8 cellular contexts compared by ENCODE assay signal in the genomic region with DNA sequence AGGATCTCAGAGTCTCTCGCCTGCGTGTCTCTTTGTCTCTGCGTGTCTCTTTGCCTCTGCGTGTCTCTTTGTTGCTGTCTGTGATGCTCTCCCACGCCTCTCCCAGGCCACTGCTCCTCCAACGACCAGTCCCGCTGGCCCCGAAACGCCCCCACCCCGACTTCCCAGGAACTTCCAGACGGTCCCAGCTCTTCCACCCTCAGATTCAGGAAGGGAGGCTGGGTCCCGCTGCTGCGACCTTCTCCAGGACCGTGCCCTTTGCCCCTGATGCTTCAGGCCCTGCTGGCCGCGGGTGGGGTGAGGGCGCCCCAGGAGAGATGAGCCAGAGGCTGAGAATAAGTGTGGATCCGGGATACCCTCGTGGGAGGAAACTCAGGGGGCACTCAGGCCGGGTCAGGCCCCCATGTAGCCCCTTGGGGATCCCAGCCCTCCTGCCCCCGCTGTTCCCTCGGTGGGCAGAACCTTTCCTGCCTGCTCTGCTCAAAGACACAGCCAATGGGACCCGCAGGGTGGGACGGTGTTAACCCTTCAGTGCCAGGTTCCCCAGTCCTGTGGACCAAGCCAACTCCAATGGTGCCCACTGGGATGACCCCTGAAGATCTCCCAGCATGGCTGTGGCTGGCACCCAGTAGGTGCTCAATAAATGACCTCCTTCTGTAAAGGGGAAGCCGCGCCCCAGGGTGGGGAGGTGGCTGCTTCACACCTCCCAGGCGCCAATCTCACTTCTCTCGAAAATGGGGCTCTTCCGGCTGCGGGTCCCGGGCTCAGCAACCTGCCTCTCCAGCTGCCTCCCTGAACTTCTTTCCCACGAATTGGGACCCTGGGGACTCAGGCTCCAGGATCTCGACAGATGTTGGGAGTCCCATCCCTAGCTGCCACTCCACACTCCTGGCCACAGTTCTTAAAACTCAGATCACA.
A peak's percentile ranks its signal among the peaks of the same experiment; 100 is the strongest.
DNase-seq lines count a peak whose midpoint lies in the region; ATAC-seq and TF ChIP-seq lines count a peak whose summit lies in the region.
"Had no signal": no experiment of that assay in that cellular context is flagged by ENCODE, and none has a peak within 500 bp of the region (broad histone marks: within the 10 kb centered on the region; RNA-seq: fewer than 3 reads in every experiment).

No MANE protein-coding gene starts in this region.

- H3K4me1 Mint-ChIP-seq in effector memory CD8-positive, alpha-beta T cell (ENCODE audit: low read depth in 2 of 2) = peaks cover 51 to 57% of the 10 kb centered on the region in 2 donors

- TF ChIP-seq CTCF in GM13977 (IDR thresholded peaks at IDR 0.05; ENCODE audit: extremely low read depth, insufficient read depth, missing control alignments) = no peak

- peak overlapping the region; percentile 89 to 98 for H3K27ac Mint-ChIP-seq in effector memory CD8-positive, alpha-beta T cell

- peaks cover 0 to under 1% of the 10 kb centered on the region in 2 donors for H3K27me3 Mint-ChIP-seq in effector memory CD8-positive, alpha-beta T cell

- peaks cover 77% of the 10 kb centered on the region for H3K36me3 Mint-ChIP-seq in effector memory CD8-positive, alpha-beta T cell (ENCODE audit: insufficient read depth)

- DNase-seq in GM13977 (ENCODE audit: low spot score) (peak; percentile 48), NCI-H69 (lab: John Stamatoyannopoulos, UW) (peak; percentile 24), pons (ENCODE audit: low spot score) (peak; percentile 68), SIG-M5 treated with dmso at 0.1 percent for 504 hours (lab: John Stamatoyannopoulos, UW; ENCODE audit: unreplicated experiment) (no peak), DMS79 (lab: John Stamatoyannopoulos, UW) (no peak)
- DNase-seq in effector memory CD8-positive, alpha-beta T cell = peak; percentile 52 to 63 (median 57)
- DNase-seq: lower lobe of right lung had no signal

- peak; percentile 20 for ATAC-seq in effector memory CD8-positive, alpha-beta T cell (replicated peaks)
- ATAC-seq in HG02571 (IDR thresholded peaks at IDR 0.05; ENCODE audit: unreplicated experiment) = no peak

- H3K9me3 Mint-ChIP-seq in effector memory CD8-positive, alpha-beta T cell = no peaks in the 10 kb centered on the region

- peak overlapping the region; percentile 97 to 98 for H3K4me3 Mint-ChIP-seq in effector memory CD8-positive, alpha-beta T cell

- in situ Hi-C loops in GM13977 (cut with MboI; ENCODE audit: low pct_unique_long_range_greater_than_20kb, low sequenced_read_pairs, unreplicated experiment) = no loop called here

Comparison
In these comparisons a context has a peak if more than half of its experiments do, and no peak if none do; other contexts are left out.
1. DNase-seq: peak in GM13977 (single experiment), NCI-H69 (single experiment), effector memory CD8-positive, alpha-beta T cell (3 of 3) and pons (single experiment); none in SIG-M5 treated with dmso at 0.1 percent for 504 hours (single experiment) and DMS79 (single experiment).